ENCODE assay signal across 8 cellular contexts in the genomic region with DNA sequence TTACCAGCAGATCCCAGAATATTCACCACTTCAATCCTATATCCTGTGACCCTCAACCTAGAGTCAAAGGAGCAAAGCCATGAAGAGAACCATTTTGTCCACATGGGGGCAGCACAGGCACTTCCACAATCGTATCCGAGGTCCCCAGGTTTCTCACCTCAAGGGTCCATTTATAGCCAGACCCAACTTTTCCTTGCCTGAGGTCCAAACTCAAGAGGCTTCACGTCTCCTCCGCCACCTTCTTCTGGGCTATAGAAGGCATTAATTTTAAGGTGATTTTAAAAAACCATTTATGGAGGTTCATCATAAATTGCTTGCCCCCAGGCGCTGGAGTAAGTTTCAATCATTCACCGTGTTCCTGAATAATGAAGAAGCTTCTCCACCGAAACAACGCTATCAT.
DNase-seq lines count a peak whose midpoint lies in the region; ATAC-seq and TF ChIP-seq lines count a peak whose summit lies in the region.

No MANE protein-coding gene starts in this region.

- peak; percentile 81 for TF ChIP-seq CTCF in AG04449 (IDR thresholded peaks at IDR 0.05; ENCODE audit: insufficient read depth, low read length, missing control alignments)
- TF ChIP-seq CTCF in colonic mucosa (IDR thresholded peaks at IDR 0.05): peak; percentile 63
- TF ChIP-seq CTCF in lung (IDR thresholded peaks at IDR 0.05; ENCODE audit: control extremely low read depth, extremely low read depth): peak; percentile 58

- WGBS in lung, 2 donors: 61 to 63% methylated on average over 8 of the region's 8 CpGs

- no peak for DNase-seq in AG04449 (ENCODE audit: low read depth, low spot score)
- DNase-seq in NCI-H226: peak; percentile 37
- DNase-seq in activated CD4-positive, alpha-beta T cell treated with anti-CD3 and anti-CD28 coated beads for 24 hours (ENCODE audit: low read depth in 2 of 2): peak; percentile 69 to 70
- DNase-seq in colonic mucosa: peak; percentile 70
- peak; percentile 64 for DNase-seq in lung (ENCODE audit: low spot score)
- peak; percentile 49 for DNase-seq in stimulated activated CD8-positive, alpha-beta memory T cell treated with anti-CD3 and anti-CD28 coated beads, Interleukin-4, amount 100 ng/mL, for 24 hours (ENCODE audit: low read depth)

- H3K9me3 ChIP-seq in colonic mucosa: no peaks in the 10 kb centered on the region
- H3K9me3 ChIP-seq in lung (ENCODE audit: control insufficient read depth in 2 of 2, insufficient read depth in 1 of 2, low read length in 1 of 2): no peaks in the 10 kb centered on the region

- POLR2A ChIA-PET in AG04449 (lab: Yijun Ruan, JAX): interaction anchor here (1.2 to 1.6 kb wide), 3 partner anchors 114 to 130 kb away, joined by 3 to 4 read pairs (median 4); no protein-coding TSS in a partner anchor

- H3K27ac ChIP-seq in colonic mucosa (no peak overlapping the region), lung (ENCODE audit: low read depth in 1 of 2, low read length in 1 of 2) (no peak overlapping the region)

- H3K4me3 ChIP-seq in AG04449 (ENCODE audit: low read depth, low read length) (no peak overlapping the region), colonic mucosa (no peak overlapping the region), lung (no peak overlapping the region)

- no peaks in the 10 kb centered on the region for H3K4me1 ChIP-seq in colonic mucosa
- H3K4me1 ChIP-seq in lung (ENCODE audit: control insufficient read depth in 2 of 2, insufficient read depth in 2 of 2, low read length in 2 of 2): no peaks in the 10 kb centered on the region

- ATAC-seq in GM18517 (IDR thresholded peaks at IDR 0.05; ENCODE audit: unreplicated experiment) (peak; percentile 68), HG03045 (IDR thresholded peaks at IDR 0.05; ENCODE audit: unreplicated experiment) (peak; percentile 72), lung (ENCODE audit: insufficient read depth, low FRiP score) (peak; percentile 82)

- intact Hi-C loops in colonic mucosa (cut with DNase I): loop anchor here (2.0 kb wide), 1 partner anchor 124 kb away; no protein-coding TSS in a partner anchor

- CTCF ChIA-PET in AG04449 (lab: Yijun Ruan, JAX): interaction anchor here (0.6 to 5.9 kb wide), 52 partner anchors 8 to 1969 kb away, joined by 3 to 66 read pairs (median 4); partner anchors contain the start of gene NABP1

- H3K36me3 ChIP-seq in colonic mucosa (no peaks in the 10 kb centered on the region), lung (ENCODE audit: control insufficient read depth in 2 of 2, insufficient read depth in 2 of 2, low read length in 2 of 2) (no peaks in the 10 kb centered on the region)

- H3K27me3 ChIP-seq in colonic mucosa (no peaks in the 10 kb centered on the region), lung (ENCODE audit: control insufficient read depth, insufficient read depth) (no peaks in the 10 kb centered on the region)

- no peak overlapping the region for H3K9ac ChIP-seq in colonic mucosa (ENCODE audit: low read depth in 2 of 2, low read length in 2 of 2)
